8 cellular contexts compared by ENCODE assay signal in genomic region chr3:122299872-122300460, GRCh38. TPM values are rescaled to one million over a fixed set of nuclear protein-coding genes. Genes with fewer than 3 reads are reported as not detected.
DNase-seq lines count a peak whose midpoint lies in the region; ATAC-seq, FAIRE-seq and TF ChIP-seq lines count a peak whose summit lies in the region.

No MANE protein-coding gene starts in this region.

- no peak overlapping the region for H3K9ac ChIP-seq in HepG2 (ENCODE audit: insufficient read depth, low read depth, low read length)

- CTCF ChIA-PET in HepG2 (lab: Yijun Ruan, JAX; ENCODE audit: low intra/inter-chr PET ratio, low total read pairs), result interaction anchor here (1.0 to 1.7 kb wide), 2 partner anchors 199 to 754 kb away, joined by 4 to 7 read pairs; partner anchors contain the start of gene POLQ

- no peaks in the 10 kb centered on the region for H4K20me1 ChIP-seq in HepG2 (ENCODE audit: insufficient read depth, low read length)

- ATAC-seq in activated naive CD8-positive, alpha-beta T cell treated with anti-CD3 and anti-CD28 coated beads, Interleukin-2, amount 50 U/mL, for 24 hours, result no peak
- ATAC-seq in HepG2 (peak; percentile 31; the same call in 1 of the 3 replicates), HG02840 (IDR thresholded peaks at IDR 0.05; ENCODE audit: low FRiP score, unreplicated experiment) (no peak)

- H3K9me3 Mint-ChIP-seq in activated naive CD8-positive, alpha-beta T cell treated with anti-CD3 and anti-CD28 coated beads, Interleukin-2, amount 50 U/mL, for 24 hours, result no peaks in the 10 kb centered on the region

- peak; percentile 1 to 3 for DNase-seq in NCI-H524 (lab: John Stamatoyannopoulos, UW)
- no peak for DNase-seq in NCI-H524 treated with DMSO at 0.1 percent for 48 hours (lab: John Stamatoyannopoulos, UW)
- DNase-seq in NCI-H187 (lab: John Stamatoyannopoulos, UW), result peak; percentile 26 to 37
- peak; percentile 44 for DNase-seq in activated naive CD8-positive, alpha-beta T cell treated with anti-CD3 and anti-CD28 coated beads, Interleukin-2, amount 50 U/mL, for 24 hours
- DNase-seq in HepG2 (ENCODE audit: low spot score), result peak; percentile 33
- DNase-seq in GM12891 (ENCODE audit: insufficient read length, low spot score), result no peak
- no peak for DNase-seq in amygdala (lab: John Stamatoyannopoulos, UW)

- H3K27ac Mint-ChIP-seq in activated naive CD8-positive, alpha-beta T cell treated with anti-CD3 and anti-CD28 coated beads, Interleukin-2, amount 50 U/mL, for 24 hours, result no peak overlapping the region

- no peak overlapping the region for H3K4me2 ChIP-seq in HepG2 (ENCODE audit: low read depth, low read length)

- no peaks in the 10 kb centered on the region for H3K27me3 Mint-ChIP-seq in activated naive CD8-positive, alpha-beta T cell treated with anti-CD3 and anti-CD28 coated beads, Interleukin-2, amount 50 U/mL, for 24 hours

- H3K27me3 ChIP-seq in HepG2 (ENCODE audit: control insufficient read depth in 1 of 2, insufficient read depth in 2 of 2, low read length in 2 of 2), result no peaks in the 10 kb centered on the region

- no TSS peak for BruUV-seq in HepG2 (replicated peaks; lab: Mats Ljungman, UMichigan)

- no peak overlapping the region for H2AFZ ChIP-seq in HepG2 (ENCODE audit: low read length)

- FAIRE-seq in HepG2 (lab: Jason Lieb, UNC), result no peak
- FAIRE-seq in GM12891 (lab: Jason Lieb, UNC), result no peak

- no peaks in the 10 kb centered on the region for H3K36me3 ChIP-seq in HepG2 (replicated peaks in 1 of 2; ENCODE audit: control insufficient read depth in 1 of 2, insufficient read depth in 2 of 2, low read length in 2 of 2)

- no peaks in the 10 kb centered on the region for H3K36me3 Mint-ChIP-seq in activated naive CD8-positive, alpha-beta T cell treated with anti-CD3 and anti-CD28 coated beads, Interleukin-2, amount 50 U/mL, for 24 hours (ENCODE audit: low read depth)

- no peak overlapping the region for H3K4me3 ChIP-seq in HepG2 (replicated peaks in 1 of 3; ENCODE audit: insufficient read depth in 1 of 3, low read depth in 2 of 3, low read length in 3 of 3)

- H3K27ac ChIP-seq in HepG2 (ENCODE audit: extremely low read length, insufficient read depth, low read length), result no peak overlapping the region

- no peaks in the 10 kb centered on the region for H3K79me2 ChIP-seq in HepG2 (ENCODE audit: insufficient read depth, low read length)

- 56% methylated on average over 12 of the region's 12 CpGs for WGBS in HepG2 (ENCODE audit: low lambda C conversion rate)

- H3K4me1 ChIP-seq in HepG2 (ENCODE audit: insufficient read depth, low read length), result peaks cover 6% of the 10 kb centered on the region

- peaks cover 23% of the 10 kb centered on the region for H3K4me1 Mint-ChIP-seq in activated naive CD8-positive, alpha-beta T cell treated with anti-CD3 and anti-CD28 coated beads, Interleukin-2, amount 50 U/mL, for 24 hours

- TF ChIP-seq POLR2A in HepG2 (IDR thresholded peaks at IDR 0.05; ENCODE audit: insufficient read depth in 1 of 2, low read depth in 2 of 2, low read length in 2 of 2) (no peak), GM12891 (IDR thresholded peaks at IDR 0.05; ENCODE audit: low read depth, low read length) (no peak)

- TF ChIP-seq EP300 in HepG2 (IDR thresholded peaks at IDR 0.05; ENCODE audit: low read depth in 2 of 2, low read length in 2 of 2), result no peak
- no peak for TF ChIP-seq EP300 in HepG2 (CRISPR knock-in tag; IDR thresholded peaks at IDR 0.05; ENCODE audit: borderline replicate concordance)

- POLR2A ChIA-PET in HepG2 (lab: Yijun Ruan, JAX), result no interaction called here

- no peak; the same call in 1 of the 2 replicates for TF ChIP-seq RAD21 in HepG2 (CRISPR knock-in tag; IDR thresholded peaks at IDR 0.05)

- 0 out of 2 replicates have a peak, but pooled peaks cover 4% of the 10 kb centered on the region for H3K9me3 ChIP-seq in HepG2 (ENCODE audit: low read length)

- no peak overlapping the region for H3K4me3 Mint-ChIP-seq in activated naive CD8-positive, alpha-beta T cell treated with anti-CD3 and anti-CD28 coated beads, Interleukin-2, amount 50 U/mL, for 24 hours

- TF ChIP-seq CTCF in HepG2 (CRISPR knock-in tag; IDR thresholded peaks at IDR 0.05), result peak; percentile 60

- intact Hi-C loops in HepG2 (cut with micrococcal nuclease; ENCODE audit: unreplicated experiment), result loop anchor here (1.0 to 10.0 kb wide), 3 partner anchors 199 to 754 kb away; no protein-coding TSS in a partner anchor

- in situ Hi-C loops in HepG2 (cut with HindIII; ENCODE audit: extremely low pct_ligation_motif_present, low pct_unique_long_range_greater_than_20kb), result no loop called here

TF ChIP-seq in HepG2, 621 proteins besides CTCF, POLR2A, EP300 and RAD21 (continues in another document):
- TF ChIP-seq SIN3B (IDR thresholded peaks at IDR 0.05; ENCODE audit: low read length) (no peak), MYPOP (CRISPR knock-in tag; IDR thresholded peaks at IDR 0.05) (no peak), FOXA3 (CRISPR knock-in tag; IDR thresholded peaks at IDR 0.05) (no peak), SMC3 (IDR thresholded peaks at IDR 0.05; ENCODE audit: low read length) (peak; percentile 38), ZNF605 (CRISPR knock-in tag; IDR thresholded peaks at IDR 0.05) (no peak), PAX8 (CRISPR knock-in tag; IDR thresholded peaks at IDR 0.05; ENCODE audit: borderline replicate concordance) (no peak)

TF ChIP-seq in GM12891, 5 proteins besides CTCF, POLR2A, EP300 and RAD21:
- TF ChIP-seq TAF1 (IDR thresholded peaks at IDR 0.05; ENCODE audit: low read depth, low read length) (no peak), PAX5 (IDR thresholded peaks at IDR 0.05; ENCODE audit: insufficient read depth, low read length, severe bottlenecking) (no peak), SPI1 (IDR thresholded peaks at IDR 0.05; ENCODE audit: low read depth, low read length) (no peak), POU2F2 (IDR thresholded peaks at IDR 0.05; ENCODE audit: low read depth, low read length) (no peak), POLR2AphosphoS5 (IDR thresholded peaks at IDR 0.05; ENCODE audit: low read depth, low read length) (no peak)

RNA-seq across cellular contexts. Expression of gene CSTA, which starts 25.1 kb away (rescaled TPM):
- total RNA-seq in HepG2 (2016; rRNA removed; fragmentation: Illumina TruSeq; extraction: Trizol), result 11.0 and 13.9 TPM in 2 replicates
- total RNA-seq in HepG2 (2016; cell fraction: cytosol; rRNA removed; fragmentation: Illumina TruSeq; extraction: Trizol; ENCODE audit: low read depth), result 6.8 and 7.6 TPM in 2 replicates
- 10.6 and 14.8 TPM in 2 replicates for total RNA-seq in HepG2 (2016; cell fraction: insoluble cytoplasmic fraction; rRNA removed; fragmentation: Illumina TruSeq; extraction: Trizol)
- total RNA-seq in HepG2 (2016; cell fraction: membrane; rRNA removed; fragmentation: Illumina TruSeq; extraction: Trizol), result 6.5 and 8.4 TPM in 2 replicates
- total RNA-seq in HepG2 (2016; cell fraction: nucleus; rRNA removed; fragmentation: Illumina TruSeq; extraction: Trizol), result 2.7 and 3.1 TPM in 2 replicates
- 3.9 and 4.9 TPM in 2 replicates for polyA plus RNA-seq in HepG2 (2011; rRNA removed)
- polyA plus RNA-seq in HepG2 (2011; cell fraction: cytosol; rRNA removed), result 0.91 and 3.9 TPM in 2 replicates
- 0.61 and 1.5 TPM in 2 replicates for polyA plus RNA-seq in HepG2 (2011; cell fraction: nucleus; rRNA removed)
- polyA plus RNA-seq in HepG2 (2012), result 6.1 and 6.9 TPM in 2 replicates
- 6.8 and 7.2 TPM in 2 replicates for polyA plus RNA-seq in HepG2 (2016; cell fraction: cytosol; fragmentation: Illumina TruSeq; extraction: Trizol; ENCODE audit: low read depth)
- polyA plus RNA-seq in HepG2 (2016; cell fraction: insoluble cytoplasmic fraction; fragmentation: Illumina TruSeq; extraction: Trizol; ENCODE audit: low read depth), result 13.5 and 13.6 TPM in 2 replicates
- polyA plus RNA-seq in HepG2 (2016; cell fraction: membrane; fragmentation: Illumina TruSeq; extraction: Trizol; ENCODE audit: low read depth), result 7.0 and 8.5 TPM in 2 replicates
- 6.3 and 6.6 TPM in 2 replicates for polyA plus RNA-seq in HepG2 (2016; cell fraction: nucleus; fragmentation: Illumina TruSeq; extraction: Trizol; ENCODE audit: insufficient read depth, low read depth)
- not detected in 2 replicates for polyA minus RNA-seq in HepG2 (2011; rRNA and poly(A)+ RNA removed; ENCODE audit: low replicate concordance)
- 1.8 TPM in 1 of 2 replicates, not detected in the other for polyA minus RNA-seq in HepG2 (2011; cell fraction: cytosol; rRNA and poly(A)+ RNA removed)
- 0.90 and 1.5 TPM in 2 replicates for polyA minus RNA-seq in HepG2 (2011; cell fraction: nucleus; rRNA and poly(A)+ RNA removed)
- polyA plus RNA-seq in GM12891 (2012; ENCODE audit: low read depth, missing spikeins), result 1.3 TPM

Comparison
In these comparisons a context has a peak if more than half of its experiments do, and no peak if none do; other contexts are left out.
1. DNase-seq: peak in NCI-H524 (2 of 2), NCI-H187 (2 of 2), activated naive CD8-positive, alpha-beta T cell treated with anti-CD3 and anti-CD28 coated beads, Interleukin-2, amount 50 U/mL, for 24 hours (single experiment) and HepG2 (single experiment); none in NCI-H524 treated with DMSO at 0.1 percent for 48 hours (single experiment), GM12891 (single experiment) and amygdala (0 of 56).